In the genomic region with DNA sequence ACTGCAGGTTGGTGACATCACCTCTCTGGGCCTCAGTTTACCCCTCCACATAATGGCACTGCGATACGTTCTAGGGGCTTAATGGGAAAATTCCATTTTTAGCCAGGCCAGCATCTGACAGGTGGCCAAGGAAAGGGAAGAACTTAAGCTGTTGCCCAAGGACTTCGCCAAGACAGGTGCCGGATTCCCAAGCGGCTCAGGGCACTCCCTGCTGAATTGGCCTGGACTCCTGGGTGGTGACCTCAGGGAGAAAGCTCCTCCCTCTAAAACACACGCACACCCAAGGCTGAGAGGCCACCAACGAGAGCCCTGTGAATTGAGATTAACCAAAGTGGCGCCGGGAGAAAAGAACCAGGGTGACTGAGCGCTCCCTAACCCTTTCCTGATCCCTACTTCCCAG, we compare ENCODE assay signal across 9 cellular contexts. TPM values are rescaled to one million over a fixed set of nuclear protein-coding genes. Genes with fewer than 3 reads are reported as not detected.
A peak's percentile ranks its signal among the peaks of the same experiment; 100 is the strongest.
DNase-seq lines count a peak whose midpoint lies in the region; ATAC-seq and TF ChIP-seq lines count a peak whose summit lies in the region.
"Had no signal": no experiment of that assay in that cellular context is flagged by ENCODE, and none has a peak within 500 bp of the region (broad histone marks: within the 10 kb centered on the region; RNA-seq: fewer than 3 reads in every experiment).

No MANE protein-coding gene starts in this region.

- TF ChIP-seq CTCF in Caco-2 (IDR thresholded peaks at IDR 0.05; ENCODE audit: insufficient read depth in 1 of 2, low read depth in 1 of 2, low read length in 1 of 2, severe bottlenecking in 1 of 2, unreplicated experiment in 1 of 2) (no peak), PC-3 (conservative IDR thresholded peaks at IDR 0.05; ENCODE audit: low read depth, low read length) (no peak), neural progenitor cell (IDR thresholded peaks at IDR 0.05) (no peak)

- H3K36me3 Mint-ChIP-seq in Caco-2 (ENCODE audit: insufficient read depth, unreplicated experiment) (no peaks in the 10 kb centered on the region), neural progenitor cell (no peaks in the 10 kb centered on the region)

- peaks cover 17% of the 10 kb centered on the region for H3K4me1 ChIP-seq in Caco-2
- peaks cover 9% of the 10 kb centered on the region; the same call in 1 of the 2 replicates for H3K4me1 ChIP-seq in PC-3 (ENCODE audit: insufficient read depth, low read length)
- H3K4me1 ChIP-seq in esophagus (ENCODE audit: control insufficient read depth in 2 of 2, insufficient read depth in 2 of 2, low read length in 1 of 2): peaks cover 6 to 12% of the 10 kb centered on the region in 2 donors
- H3K4me1 ChIP-seq in neural progenitor cell: no peaks in the 10 kb centered on the region

- BruUV-seq in Caco-2 (replicated peaks; lab: Mats Ljungman, UMichigan) (no TSS peak), PC-3 (replicated peaks; lab: Mats Ljungman, UMichigan) (TSS peak; percentile 29)

- H3K4me2 ChIP-seq in PC-3 (ENCODE audit: low read length): peak overlapping the region; percentile 99
- H3K4me2 ChIP-seq in neural progenitor cell: peak overlapping the region; percentile 97

- H3K27ac Mint-ChIP-seq in Caco-2 (ENCODE audit: unreplicated experiment) (no peak overlapping the region), neural progenitor cell (no peak overlapping the region)

- H3K9ac ChIP-seq in PC-3 (ENCODE audit: low read length) (no peak overlapping the region), neural progenitor cell (no peak overlapping the region)

- DNase-seq in Caco-2: no peak
- DNase-seq in PC-3: no peak
- DNase-seq in neural progenitor cell (ENCODE audit: low spot score): no peak
- no peak for DNase-seq in sciatic nerve (ENCODE audit: low spot score)
- DNase-seq in NCI-H510A (lab: John Stamatoyannopoulos, UW): no peak
- DNase-seq in NCI-H1694 (lab: John Stamatoyannopoulos, UW): no peak
- no peak for DNase-seq in NK-92 treated with Interleukin-12 subunit alpha and Interleukin-12 subunit beta, amount 100 ng/mL, for 24 hours (lab: John Stamatoyannopoulos, UW)
- DNase-seq: KBM-7 had no signal

- intact Hi-C loops in Caco-2 (cut with micrococcal nuclease; ENCODE audit: unreplicated experiment): no loop called here
- intact Hi-C loops in PC-3 (cut with micrococcal nuclease): no loop called here
- intact Hi-C loops in sciatic nerve (cut with DNase I): loop anchor here (10.0 kb wide), 1 partner anchor 54 kb away; no protein-coding TSS in a partner anchor

- POLR2A ChIA-PET in Caco-2 (lab: Charles Lee): no interaction called here
- POLR2A ChIA-PET in PC-3 (lab: Charles Lee; ENCODE audit: unreplicated experiment): no interaction called here

- H3K27ac ChIP-seq in PC-3 (ENCODE audit: low read length) (no peak overlapping the region), esophagus (ENCODE audit: low read depth in 2 of 2, low read length in 1 of 2) (peak overlapping the region in 1 of 2 donors; percentile 11), neural progenitor cell (no peak overlapping the region)

- 43 to 55% methylated on average over 10 of the region's 10 CpGs for WGBS in esophagus, 2 donors

- H3K9me2 ChIP-seq in PC-3 (replicated peaks; ENCODE audit: low read length): no peaks in the 10 kb centered on the region

- no peaks in the 10 kb centered on the region for H3F3A ChIP-seq in PC-3 (ENCODE audit: low read length, unreplicated experiment)
- peaks cover 26% of the 10 kb centered on the region for H3F3A ChIP-seq in neural progenitor cell (ENCODE audit: low read depth)

- H3K9me3 ChIP-seq in Caco-2 (no peaks in the 10 kb centered on the region), PC-3 (ENCODE audit: low read length) (no peaks in the 10 kb centered on the region), esophagus (ENCODE audit: control insufficient read depth in 2 of 2, insufficient read depth in 1 of 2, low read depth in 1 of 2, low read length in 1 of 2) (no peaks in the 10 kb centered on the region), neural progenitor cell (ENCODE audit: low read depth) (no peaks in the 10 kb centered on the region)

- H3K4me1 Mint-ChIP-seq in Caco-2 (ENCODE audit: low read depth, unreplicated experiment): peaks cover 8% of the 10 kb centered on the region
- H3K4me1 Mint-ChIP-seq in neural progenitor cell: peaks cover 23% of the 10 kb centered on the region

- peak overlapping the region; percentile 74 for H3K4me3 Mint-ChIP-seq in Caco-2 (ENCODE audit: unreplicated experiment)
- H3K4me3 Mint-ChIP-seq in neural progenitor cell: peak overlapping the region; percentile 79

- H3K27me3 ChIP-seq in Caco-2 (replicated peaks; ENCODE audit: control insufficient read depth, insufficient read depth, low read length) (no peaks in the 10 kb centered on the region), PC-3 (ENCODE audit: low read length) (no peaks in the 10 kb centered on the region), esophagus (ENCODE audit: control insufficient read depth in 1 of 2, insufficient read depth in 2 of 2, low read length in 2 of 2) (no peaks in the 10 kb centered on the region), neural progenitor cell (peaks cover 33% of the 10 kb centered on the region)

- H4K20me1 ChIP-seq in PC-3 (ENCODE audit: low read length) (no peaks in the 10 kb centered on the region), neural progenitor cell (ENCODE audit: low read depth) (peaks cover 6% of the 10 kb centered on the region)

- ATAC-seq in PC-3 (no peak), sciatic nerve (no peak)

- H3K9me3 Mint-ChIP-seq in Caco-2 (ENCODE audit: unreplicated experiment) (no peaks in the 10 kb centered on the region), neural progenitor cell (peaks cover 3% of the 10 kb centered on the region)

- peak overlapping the region; percentile 82 for H3K4me3 ChIP-seq in Caco-2 (ENCODE audit: low read depth, low read length)
- peak overlapping the region; percentile 83 for H3K4me3 ChIP-seq in PC-3 (ENCODE audit: low read length)
- peak overlapping the region; percentile 72 to 74 for H3K4me3 ChIP-seq in esophagus (ENCODE audit: low read depth in 1 of 2, low read length in 2 of 2)
- H3K4me3 ChIP-seq in neural progenitor cell: peak overlapping the region; percentile 76

- H3K36me3 ChIP-seq in Caco-2 (ENCODE audit: control insufficient read depth, insufficient read depth, low read length) (no peaks in the 10 kb centered on the region), PC-3 (ENCODE audit: low read depth, low read length) (no peaks in the 10 kb centered on the region), esophagus (ENCODE audit: control insufficient read depth in 2 of 2, insufficient read depth in 2 of 2, low read length in 1 of 2) (no peaks in the 10 kb centered on the region), neural progenitor cell (no peaks in the 10 kb centered on the region)

- H3K27me3 Mint-ChIP-seq in Caco-2 (ENCODE audit: insufficient read depth, unreplicated experiment): no peaks in the 10 kb centered on the region
- H3K27me3 Mint-ChIP-seq in neural progenitor cell (ENCODE audit: insufficient read depth, low read depth): peaks cover 29% of the 10 kb centered on the region

- CTCF ChIA-PET in Caco-2 (lab: Charles Lee) (interaction anchor here (0.8 to 1.0 kb wide), 2 partner anchors 11 to 55 kb away, joined by 3 to 4 read pairs; no protein-coding TSS in a partner anchor), PC-3 (lab: Charles Lee) (no interaction called here)

- no peaks in the 10 kb centered on the region for H3K79me2 ChIP-seq in PC-3 (ENCODE audit: low read length)
- no peaks in the 10 kb centered on the region for H3K79me2 ChIP-seq in neural progenitor cell (ENCODE audit: low read depth)

- H2AFZ ChIP-seq in PC-3 (ENCODE audit: low read length): peak overlapping the region; percentile 87; the same call in 1 of the 2 replicates
- H2AFZ ChIP-seq in neural progenitor cell (replicated peaks): no peak overlapping the region

RNA-seq across cellular contexts. Expression of a gene that starts 13.3 kb away (rescaled TPM):
- total RNA-seq in Caco-2 (2022): 8.0 and 8.2 TPM in 2 replicates
- 6.7 and 8.1 TPM in 2 replicates for total RNA-seq in PC-3 (2014; rRNA removed)
- 1 to 10 TPM; 1.5 to 2.5 TPM for polyA plus RNA-seq in esophagus
- 2.1 and 5.1 TPM in 2 replicates for total RNA-seq in neural progenitor cell (ENCODE audit: low replicate concordance)
- total RNA-seq in sciatic nerve: 20.1 TPM

RNA-seq across cellular contexts. Expression of a gene that starts 24.1 kb away (rescaled TPM):
- total RNA-seq in Caco-2 (2022) (not detected in 2 replicates), PC-3 (2014; rRNA removed) (not detected in 2 replicates), neural progenitor cell (ENCODE audit: low replicate concordance) (not detected in 2 replicates), sciatic nerve (2.1 TPM)
- under 1 TPM; 0.40 to 0.51 TPM for polyA plus RNA-seq in esophagus

RNA-seq across cellular contexts. Expression of a gene that starts 42.1 kb away (rescaled TPM):
- total RNA-seq in Caco-2 (2022): 34.3 and 37.8 TPM in 2 replicates
- total RNA-seq in PC-3 (2014; rRNA removed): 13.9 and 15.8 TPM in 2 replicates
- polyA plus RNA-seq in esophagus: 10 to 100 TPM in 1 of 2 donors, 1 to 10 TPM in 1; 8.1 to 10.6 TPM
- 21.4 and 41.8 TPM in 2 replicates for total RNA-seq in neural progenitor cell (ENCODE audit: low replicate concordance)
- total RNA-seq in sciatic nerve: 19.5 TPM
